Comparison of ENCODE assay signal across 24 cellular contexts in the genomic region with DNA sequence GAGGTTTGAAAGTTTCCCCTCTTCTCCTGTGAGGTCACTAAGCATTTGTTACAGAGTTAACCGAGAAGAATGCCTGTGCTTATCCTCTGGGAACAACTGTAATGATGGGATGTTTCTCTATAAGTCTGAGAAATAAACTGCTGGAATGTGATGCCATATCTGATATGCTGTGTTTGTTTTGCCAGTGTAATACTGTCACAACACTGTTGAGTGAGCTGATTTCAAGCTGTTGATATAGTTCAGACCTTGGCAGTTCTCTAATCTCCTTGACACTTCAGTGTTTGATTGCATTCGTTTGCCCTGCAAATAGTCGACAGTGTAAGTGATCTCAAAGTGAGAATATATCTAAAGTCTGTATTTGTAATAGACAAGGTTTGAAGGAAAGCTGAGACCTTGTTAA.
DNase-seq lines count a peak whose midpoint lies in the region; FAIRE-seq and TF ChIP-seq lines count a peak whose summit lies in the region.
"Had no signal": no experiment of that assay in that cellular context is flagged by ENCODE, and none has a peak within 500 bp of the region (broad histone marks: within the 10 kb centered on the region; RNA-seq: fewer than 3 reads in every experiment).

No MANE protein-coding gene starts in this region.

- FAIRE-seq in H54 (lab: Jason Lieb, UNC), result peak; percentile 33
- FAIRE-seq: frontal cortex, GM19239, K562 had no signal

- DNase-seq in H54 (ENCODE audit: insufficient read length, low spot score) (no peak), HuH-7.5 (ENCODE audit: low spot score) (peak; percentile 14), fibroblast of peridontal ligament (ENCODE audit: extremely low read depth) (peak; percentile 53), nephron progenitor cell (no peak), erythroblast (lab: John Stamatoyannopoulos, UW) (no peak), GOT3 (lab: John Stamatoyannopoulos, UW) (no peak), SKM-1 treated with dmso at 0.1 percent for 144 hours (lab: John Stamatoyannopoulos, UW; ENCODE audit: unreplicated experiment) (no peak)
- no peak for DNase-seq in stimulated activated CD4-positive, alpha-beta T cell treated with anti-CD3 and anti-CD28 coated beads, Interleukin-2, amount 100 ng/mL, for 24 hours
- DNase-seq: activated CD4-positive, alpha-beta T cell treated with anti-CD3 and anti-CD28 coated beads, Interleukin-2, amount 10 ng/mL, durations not matched to agents 24 days and 14 days; activated naive CD4-positive, alpha-beta T cell treated with anti-CD3 and anti-CD28 coated beads for 36 hours; activated T-cell treated with anti-CD3 and anti-CD28 coated beads, Interleukin-2, amount 50 U/mL, for 72 hours; cerebellar nuclear complex; DND-41; hippocampal formation; MV-4-11; NCI-H1694; NCI-H2171 treated with DMSO at 0.1 percent for 48 hours; NCI-H524 treated with DMSO at 0.1 percent for 48 hours; retina; trophoblast cell had no signal

- peaks cover 61% of the 10 kb centered on the region for H3K36me3 Mint-ChIP-seq in nephron progenitor cell (ENCODE audit: low read depth)

- peaks cover 16% of the 10 kb centered on the region for H3K4me1 Mint-ChIP-seq in nephron progenitor cell
- H3K4me1 Mint-ChIP-seq: activated CD4-positive, alpha-beta T cell treated with anti-CD3 and anti-CD28 coated beads, Interleukin-2, amount 10 ng/mL, durations not matched to agents 24 days and 14 days had no signal

- TF ChIP-seq POLR2A in H54 (IDR thresholded peaks at IDR 0.05; ENCODE audit: low read depth, low read length), result no peak
- TF ChIP-seq POLR2A in erythroblast (IDR thresholded peaks at IDR 0.05; ENCODE audit: low read length), result no peak

- H3K27ac Mint-ChIP-seq in nephron progenitor cell, result peak overlapping the region; percentile 69
- H3K27ac Mint-ChIP-seq: activated CD4-positive, alpha-beta T cell treated with anti-CD3 and anti-CD28 coated beads, Interleukin-2, amount 10 ng/mL, durations not matched to agents 24 days and 14 days; activated naive CD4-positive, alpha-beta T cell treated with anti-CD3 and anti-CD28 coated beads for 36 hours; activated T-cell treated with anti-CD3 and anti-CD28 coated beads, Interleukin-2, amount 50 U/mL, for 72 hours; T-helper 1 cell treated with Interleukin-12 subunit alpha and Interleukin-12 subunit beta and Interleukin-4 antibody, amounts not matched to agents 30 μg/mL and 1 μg/mL, for 36 hours had no signal

- no peak overlapping the region for H3K4me3 Mint-ChIP-seq in nephron progenitor cell
- H3K4me3 Mint-ChIP-seq: activated CD4-positive, alpha-beta T cell treated with anti-CD3 and anti-CD28 coated beads, Interleukin-2, amount 10 ng/mL, durations not matched to agents 24 days and 14 days; activated naive CD4-positive, alpha-beta T cell treated with anti-CD3 and anti-CD28 coated beads for 36 hours; activated T-cell treated with anti-CD3 and anti-CD28 coated beads, Interleukin-2, amount 50 U/mL, for 72 hours; T-helper 1 cell treated with Interleukin-12 subunit alpha and Interleukin-12 subunit beta and Interleukin-4 antibody, amounts not matched to agents 30 μg/mL and 1 μg/mL, for 36 hours had no signal

- TF ChIP-seq CTCF in nephron progenitor cell (IDR thresholded peaks at IDR 0.05), result no peak

- H3K9me3 Mint-ChIP-seq in nephron progenitor cell, result peaks cover 26% of the 10 kb centered on the region
- H3K9me3 Mint-ChIP-seq: activated CD4-positive, alpha-beta T cell treated with anti-CD3 and anti-CD28 coated beads, Interleukin-2, amount 10 ng/mL, durations not matched to agents 24 days and 14 days; activated naive CD4-positive, alpha-beta T cell treated with anti-CD3 and anti-CD28 coated beads for 36 hours; T-helper 1 cell treated with Interleukin-12 subunit alpha and Interleukin-12 subunit beta and Interleukin-4 antibody, amounts not matched to agents 30 μg/mL and 1 μg/mL, for 36 hours had no signal

- H3K27me3 Mint-ChIP-seq in nephron progenitor cell (ENCODE audit: low read depth, poor library complexity), result no peaks in the 10 kb centered on the region
- H3K27me3 Mint-ChIP-seq: activated CD4-positive, alpha-beta T cell treated with anti-CD3 and anti-CD28 coated beads, Interleukin-2, amount 10 ng/mL, durations not matched to agents 24 days and 14 days had no signal

Comparison
In these comparisons a context has a peak if more than half of its experiments do, and no peak if none do; other contexts are left out.
1. DNase-seq: peak in HuH-7.5 (single experiment) and fibroblast of peridontal ligament (single experiment); none in H54 (single experiment), nephron progenitor cell (single experiment), erythroblast (0 of 2), GOT3 (single experiment), stimulated activated CD4-positive, alpha-beta T cell treated with anti-CD3 and anti-CD28 coated beads, Interleukin-2, amount 100 ng/mL, for 24 hours (0 of 2) and SKM-1 treated with dmso at 0.1 percent for 144 hours (single experiment).